In the genomic region with DNA sequence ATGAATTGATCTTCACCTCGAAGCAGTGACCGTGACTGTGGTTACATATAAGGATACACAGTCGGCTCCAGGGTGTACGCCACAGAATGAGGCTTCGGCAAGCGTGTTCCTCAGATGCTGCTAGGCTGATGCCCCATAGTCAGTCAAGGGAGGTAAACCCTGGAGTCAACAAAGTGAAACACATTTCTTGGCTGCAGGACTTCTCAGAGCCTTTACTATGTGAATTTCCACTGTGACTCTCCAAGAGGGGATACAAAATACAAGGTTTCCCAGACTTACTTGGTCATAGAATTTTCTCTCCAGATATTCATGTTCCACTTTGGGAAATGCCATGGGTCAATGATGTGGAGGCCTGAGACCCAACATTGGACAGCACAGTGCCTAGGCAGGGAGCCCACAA, we compare ENCODE assay signal across 26 cellular contexts.
"Had no signal": no experiment of that assay in that cellular context is flagged by ENCODE, and none has a peak within 500 bp of the region (broad histone marks: within the 10 kb centered on the region; RNA-seq: fewer than 3 reads in every experiment).

No MANE protein-coding gene starts in this region.

- H3K9ac ChIP-seq: parathyroid adenoma had no signal

- H3K9me3 ChIP-seq: ovary, psoas muscle, right lobe of liver, sigmoid colon, stomach, thoracic aorta, thyroid gland, upper lobe of right lung, uterus had no signal

- H3K27me3 ChIP-seq: ovary, right lobe of liver, sigmoid colon, thyroid gland, tibial nerve, upper lobe of right lung, uterus had no signal

- ATAC-seq: naive thymus-derived CD8-positive, alpha-beta T cell; natural killer cell treated with Interleukin-12 subunit alpha and Interleukin-12 subunit beta and Interleukin-15 and Interleukin-18, amount 100 ng/mL, for 72 hours; psoas muscle; right cardiac atrium; right lobe of liver; stimulated activated effector memory CD8-positive, alpha-beta T cell treated with anti-CD3 and anti-CD28 coated beads, Interleukin-12 subunit alpha, Interleukin-12 subunit beta, amount 100 ng/mL, for 72 hours; stimulated activated naive B cell treated with anti-CD40 and anti-IgM and Interleukin-4, amounts not matched to agents 10 μg/mL and 1 μg/mL and 100 μg/mL, for 72 hours; upper lobe of right lung had no signal

- DNase-seq: naive thymus-derived CD8-positive, alpha-beta T cell; nephron progenitor cell; occipital lobe; ovary; posterior cingulate gyrus; psoas muscle; right cardiac atrium; right lobe of liver; sigmoid colon; small intestine; stimulated activated CD4-positive, alpha-beta T cell treated with anti-CD3 and anti-CD28 coated beads, Interleukin-15, amount 100 ng/mL, for 24 hours; stimulated activated CD4-positive, alpha-beta T cell treated with anti-CD3 and anti-CD28 coated beads, Interleukin-2, amount 100 ng/mL, for 24 hours; stimulated activated CD4-positive, alpha-beta T cell treated with anti-CD3 and anti-CD28 coated beads, Interleukin-2, amount 100 ng/mL, for 48 hours; stimulated activated CD4-positive, alpha-beta T cell treated with anti-CD3 and anti-CD28 coated beads, Interleukin-4, amount 100 ng/mL, for 24 hours; stimulated activated naive B cell treated with anti-CD40 and anti-IgM and Interleukin-4, amounts not matched to agents 10 μg/mL and 1 μg/mL and 100 μg/mL, for 72 hours; stimulated activated naive CD4-positive, alpha-beta T cell treated with Interleukin-2 at 50 U/mL for 16 hours; stomach; thyroid gland; trophoblast cell; upper lobe of right lung; uterus had no signal

- H3K36me3 ChIP-seq: ovary, right lobe of liver, sigmoid colon, stomach, thoracic aorta, thyroid gland, tibial nerve, upper lobe of right lung, uterus had no signal

- FAIRE-seq: small intestine had no signal

- H2AFZ ChIP-seq: parathyroid adenoma had no signal

- H3K79me2 ChIP-seq: parathyroid adenoma had no signal

- H3K4me3 ChIP-seq: ovary, psoas muscle, right lobe of liver, sigmoid colon, stomach, thoracic aorta, thyroid gland, tibial nerve, upper lobe of right lung, uterus had no signal

- H3K27ac ChIP-seq: ovary, parathyroid adenoma, psoas muscle, right lobe of liver, sigmoid colon, stomach, thoracic aorta, thyroid gland, tibial nerve, upper lobe of right lung, uterus had no signal

- H3K4me1 ChIP-seq: parathyroid adenoma, psoas muscle, right lobe of liver, sigmoid colon, stomach, thyroid gland, tibial nerve, upper lobe of right lung, uterus had no signal
